Comparison of ENCODE assay signal across 24 cellular contexts in the genomic region with DNA sequence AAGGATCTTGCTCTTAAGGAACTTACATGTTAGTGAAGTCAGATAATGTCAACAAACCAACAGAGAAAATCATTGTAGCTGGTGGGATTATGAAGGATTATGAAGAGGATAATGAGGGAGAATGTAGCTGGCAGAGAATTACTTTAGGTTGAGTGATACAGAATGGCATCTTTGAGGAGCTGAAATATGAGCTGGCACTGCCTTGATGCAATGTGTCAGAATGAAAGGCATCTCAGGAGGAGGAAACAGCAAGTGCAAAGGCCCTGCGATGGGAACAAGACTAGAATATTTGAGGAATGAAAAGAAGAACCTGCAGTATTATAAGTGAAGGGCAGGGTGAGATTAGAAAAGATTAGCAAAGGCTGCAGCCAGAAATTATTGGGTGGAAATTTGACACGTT.
DNase-seq lines count a peak whose midpoint lies in the region; ATAC-seq and TF ChIP-seq lines count a peak whose summit lies in the region.
"Had no signal": no experiment of that assay in that cellular context is flagged by ENCODE, and none has a peak within 500 bp of the region (broad histone marks: within the 10 kb centered on the region; RNA-seq: fewer than 3 reads in every experiment).

No MANE protein-coding gene starts in this region.

- H3K4me1 ChIP-seq in SJCRH30 = peaks cover 9% of the 10 kb centered on the region
- H3K4me1 ChIP-seq in smooth muscle cell (ENCODE audit: low read depth) = peaks cover 6% of the 10 kb centered on the region
- H3K4me1 ChIP-seq: A549 had no signal

- ATAC-seq in activated CD8-positive, alpha-beta T cell treated with anti-CD3 and anti-CD28 coated beads, Interleukin-2, amount 10 ng/mL, durations not matched to agents 7 days and 5 days = no peak
- no peak for ATAC-seq in HG02610 (IDR thresholded peaks at IDR 0.05; ENCODE audit: unreplicated experiment)
- ATAC-seq: A549, Panc1 had no signal

- no peak overlapping the region for H3K27ac Mint-ChIP-seq in activated CD8-positive, alpha-beta T cell treated with anti-CD3 and anti-CD28 coated beads, Interleukin-2, amount 10 ng/mL, durations not matched to agents 7 days and 5 days
- H3K27ac Mint-ChIP-seq: CD4-positive, alpha-beta memory T cell had no signal

- H3K9me3 Mint-ChIP-seq in activated CD8-positive, alpha-beta T cell treated with anti-CD3 and anti-CD28 coated beads, Interleukin-2, amount 10 ng/mL, durations not matched to agents 7 days and 5 days (ENCODE audit: insufficient read depth) = no peaks in the 10 kb centered on the region

- CTCF ChIA-PET in activated CD8-positive, alpha-beta T cell treated with anti-CD3 and anti-CD28 coated beads, Interleukin-2, amount 10 ng/mL, durations not matched to agents 7 days and 5 days (lab: Charles Lee) = no interaction called here

- POLR2A ChIA-PET in activated CD8-positive, alpha-beta T cell treated with anti-CD3 and anti-CD28 coated beads, Interleukin-2, amount 10 ng/mL, durations not matched to agents 7 days and 5 days (lab: Charles Lee) = no interaction called here

- H3K4me3 ChIP-seq in SJCRH30 (no peak overlapping the region), foreskin fibroblast (ENCODE audit: low read depth in 1 of 2, low read length in 2 of 2) (no peak overlapping the region), smooth muscle cell (no peak overlapping the region)
- H3K4me3 ChIP-seq: A549 had no signal

- H3K36me3 ChIP-seq in SJCRH30 (no peaks in the 10 kb centered on the region), smooth muscle cell (ENCODE audit: low read depth) (no peaks in the 10 kb centered on the region)

- no peaks in the 10 kb centered on the region for H3K27me3 Mint-ChIP-seq in activated CD8-positive, alpha-beta T cell treated with anti-CD3 and anti-CD28 coated beads, Interleukin-2, amount 10 ng/mL, durations not matched to agents 7 days and 5 days (ENCODE audit: low read depth)
- H3K27me3 Mint-ChIP-seq: CD4-positive, alpha-beta memory T cell had no signal

- H3K4me2 ChIP-seq in smooth muscle cell = peak overlapping the region; percentile 14
- H3K4me2 ChIP-seq: A549, KMS-11 had no signal

- WGBS in smooth muscle cell (ENCODE audit: low lambda C conversion rate) = 64% methylated on average over 2 of the region's 2 CpGs

- H4K20me1 ChIP-seq in smooth muscle cell (ENCODE audit: low read depth) = no peaks in the 10 kb centered on the region

- TF ChIP-seq CTCF in foreskin fibroblast (IDR thresholded peaks at IDR 0.05; ENCODE audit: low read depth, low read length) (no peak), smooth muscle cell (IDR thresholded peaks at IDR 0.05; ENCODE audit: borderline replicate concordance, insufficient read depth, poor library complexity, severe bottlenecking) (no peak)

- DNase-seq in HT1080 (ENCODE audit: low read depth) = peak; percentile 47
- DNase-seq in SJCRH30 = peak; percentile 13 to 73
- DNase-seq in foreskin fibroblast = peak; percentile 29 to 50
- DNase-seq in smooth muscle cell (lab: John Stamatoyannopoulos, UW; ENCODE audit: unreplicated experiment) = no peak
- DNase-seq in activated CD8-positive, alpha-beta T cell treated with anti-CD3 and anti-CD28 coated beads, Interleukin-2, amount 10 ng/mL, durations not matched to agents 7 days and 5 days = no peak
- no peak for DNase-seq in dedifferentiated amniotic fluid mesenchymal stem cell (ENCODE audit: extremely low spot score)
- DNase-seq: AML-193; C1 segment of cervical spinal cord; CD4-positive, alpha-beta memory T cell; COR-L47; GOT3; HCEC 1CT; IMR-90; MM.1S; NCI-H2029; NCI-H226; NCI-H510A treated with DMSO at 0.1 percent for 48 hours; SHP77; SW 1271 had no signal

- no peaks in the 10 kb centered on the region for H3K36me3 Mint-ChIP-seq in activated CD8-positive, alpha-beta T cell treated with anti-CD3 and anti-CD28 coated beads, Interleukin-2, amount 10 ng/mL, durations not matched to agents 7 days and 5 days (ENCODE audit: low read depth)
- H3K36me3 Mint-ChIP-seq: CD4-positive, alpha-beta memory T cell had no signal

- no peak overlapping the region; the same call in 1 of the 2 replicates for H3K27ac ChIP-seq in SJCRH30
- no peak overlapping the region for H3K27ac ChIP-seq in smooth muscle cell (ENCODE audit: low read depth)
- H3K27ac ChIP-seq: A549, KMS-11, RWPE1 had no signal

- H3K9ac ChIP-seq in smooth muscle cell (ENCODE audit: low read depth) = no peak overlapping the region
- H3K9ac ChIP-seq: KMS-11 had no signal

- H3F3A ChIP-seq in smooth muscle cell (ENCODE audit: low read depth) = no peaks in the 10 kb centered on the region

- no peak overlapping the region for H3K4me3 Mint-ChIP-seq in activated CD8-positive, alpha-beta T cell treated with anti-CD3 and anti-CD28 coated beads, Interleukin-2, amount 10 ng/mL, durations not matched to agents 7 days and 5 days
- H3K4me3 Mint-ChIP-seq: CD4-positive, alpha-beta memory T cell had no signal

- H2AFZ ChIP-seq in smooth muscle cell (ENCODE audit: low read depth) = no peak overlapping the region

- no peaks in the 10 kb centered on the region for H3K4me1 Mint-ChIP-seq in activated CD8-positive, alpha-beta T cell treated with anti-CD3 and anti-CD28 coated beads, Interleukin-2, amount 10 ng/mL, durations not matched to agents 7 days and 5 days (ENCODE audit: low read depth)
- H3K4me1 Mint-ChIP-seq: CD4-positive, alpha-beta memory T cell had no signal

- no peaks in the 10 kb centered on the region for H3K27me3 ChIP-seq in SJCRH30
- H3K27me3 ChIP-seq in smooth muscle cell (ENCODE audit: low read depth) = no peaks in the 10 kb centered on the region

- H3K9me3 ChIP-seq in SJCRH30 (replicated peaks) (no peaks in the 10 kb centered on the region), smooth muscle cell (replicated peaks; ENCODE audit: low read depth) (no peaks in the 10 kb centered on the region)
- H3K9me3 ChIP-seq: A549 had no signal

- no peaks in the 10 kb centered on the region for H3K79me2 ChIP-seq in smooth muscle cell (ENCODE audit: low read depth)

Comparison
In these comparisons a context has a peak if more than half of its experiments do, and no peak if none do; other contexts are left out.
1. DNase-seq: peak in HT1080 (single experiment), SJCRH30 (2 of 2) and foreskin fibroblast (2 of 2); none in smooth muscle cell (single experiment), activated CD8-positive, alpha-beta T cell treated with anti-CD3 and anti-CD28 coated beads, Interleukin-2, amount 10 ng/mL, durations not matched to agents 7 days and 5 days (single experiment) and dedifferentiated amniotic fluid mesenchymal stem cell (single experiment).